1 cellular context compared by ENCODE assay signal in the genomic region with DNA sequence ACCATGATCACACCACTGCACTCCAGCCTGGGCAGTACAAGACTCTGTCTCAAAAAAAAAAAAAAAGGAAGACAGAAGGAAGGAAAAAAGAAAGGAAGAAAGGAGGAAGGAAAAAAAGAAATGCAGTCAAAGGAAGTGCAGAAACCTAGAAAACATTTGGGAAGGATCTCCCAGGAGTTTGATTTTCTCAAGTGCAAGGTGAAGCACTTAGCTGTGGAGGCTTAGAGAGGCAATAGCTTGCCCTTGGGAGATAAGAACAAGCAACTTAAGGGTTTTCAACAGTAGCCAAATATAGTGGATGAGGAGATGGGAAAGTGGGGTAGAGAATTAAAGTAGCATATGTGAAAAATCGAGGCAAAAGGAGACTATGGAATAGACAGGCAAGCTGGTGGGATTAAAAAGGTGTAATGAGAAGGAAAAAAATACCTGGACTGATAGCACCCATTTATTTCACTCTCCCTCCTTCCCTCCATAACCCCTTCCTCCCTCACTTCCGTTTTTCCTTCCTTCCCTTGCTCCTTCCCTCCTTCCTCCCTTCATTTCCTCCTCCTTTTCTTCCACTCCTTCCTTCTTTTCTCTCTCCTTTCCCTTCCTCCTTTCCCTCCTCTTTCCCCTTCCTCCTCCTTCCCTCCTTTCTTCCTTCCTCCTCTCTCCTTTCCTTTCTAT.
TF ChIP-seq lines count a peak whose summit lies in the region.

No MANE protein-coding gene starts in this region.

TF ChIP-seq in K562, 482 proteins besides CTCF, POLR2A, EP300 and RAD21 (continued from another document and continues in another):
- TF ChIP-seq, protein P1, sequence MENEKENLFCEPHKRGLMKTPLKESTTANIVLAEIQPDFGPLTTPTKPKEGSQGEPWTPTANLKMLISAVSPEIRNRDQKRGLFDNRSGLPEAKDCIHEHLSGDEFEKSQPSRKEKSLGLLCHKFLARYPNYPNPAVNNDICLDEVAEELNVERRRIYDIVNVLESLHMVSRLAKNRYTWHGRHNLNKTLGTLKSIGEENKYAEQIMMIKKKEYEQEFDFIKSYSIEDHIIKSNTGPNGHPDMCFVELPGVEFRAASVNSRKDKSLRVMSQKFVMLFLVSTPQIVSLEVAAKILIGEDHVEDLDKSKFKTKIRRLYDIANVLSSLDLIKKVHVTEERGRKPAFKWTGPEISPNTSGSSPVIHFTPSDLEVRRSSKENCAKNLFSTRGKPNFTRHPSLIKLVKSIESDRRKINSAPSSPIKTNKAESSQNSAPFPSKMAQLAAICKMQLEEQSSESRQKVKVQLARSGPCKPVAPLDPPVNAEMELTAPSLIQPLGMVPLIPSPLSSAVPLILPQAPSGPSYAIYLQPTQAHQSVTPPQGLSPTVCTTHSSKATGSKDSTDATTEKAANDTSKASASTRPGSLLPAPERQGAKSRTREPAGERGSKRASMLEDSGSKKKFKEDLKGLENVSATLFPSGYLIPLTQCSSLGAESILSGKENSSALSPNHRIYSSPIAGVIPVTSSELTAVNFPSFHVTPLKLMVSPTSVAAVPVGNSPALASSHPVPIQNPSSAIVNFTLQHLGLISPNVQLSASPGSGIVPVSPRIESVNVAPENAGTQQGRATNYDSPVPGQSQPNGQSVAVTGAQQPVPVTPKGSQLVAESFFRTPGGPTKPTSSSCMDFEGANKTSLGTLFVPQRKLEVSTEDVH (IDR thresholded peaks at IDR 0.05; ENCODE audit: low read depth, partially characterized antibody): peak; percentile 47
- TF ChIP-seq BMI1 (IDR thresholded peaks at IDR 0.05; ENCODE audit: low read length) (no peak), ZNF583 (CRISPR knock-in tag; IDR thresholded peaks at IDR 0.05) (peak; percentile 83), SOX6 (IDR thresholded peaks at IDR 0.05) (0 out of 2 replicates have a peak, but pooled peaks have one; percentile 8), NR2C2 (CRISPR knock-in tag; IDR thresholded peaks at IDR 0.05) (no peak), NR2C2 (tag; IDR thresholded peaks at IDR 0.05) (no peak), MCM7 (IDR thresholded peaks at IDR 0.05) (no peak), ZC3H8 (IDR thresholded peaks at IDR 0.05) (0 out of 2 replicates have a peak, but pooled peaks have one; percentile 34), ZNF24 (IDR thresholded peaks at IDR 0.05) (no peak), MEF2A (IDR thresholded peaks at IDR 0.05; ENCODE audit: control insufficient read depth, low read depth, low read length) (peak; percentile 63; the same call in 1 of the 2 replicates), GATAD2A (IDR thresholded peaks at IDR 0.05) (peak; percentile 30; the same call in 1 of the 2 replicates), CC2D1A (IDR thresholded peaks at IDR 0.05) (0 out of 2 replicates have a peak, but pooled peaks have one; percentile 16), HDAC2 (IDR thresholded peaks at IDR 0.05) (peak; percentile 64), KLF6 (CRISPR knock-in tag; IDR thresholded peaks at IDR 0.05; ENCODE audit: borderline replicate concordance) (peak; percentile 48; the same call in 1 of the 2 replicates), HSF4 (CRISPR knock-in tag; IDR thresholded peaks at IDR 0.05; ENCODE audit: borderline replicate concordance) (0 out of 2 replicates have a peak, but pooled peaks have one; percentile 5), NBN (IDR thresholded peaks at IDR 0.05; ENCODE audit: low read depth) (peak; percentile 86; the same call in 1 of the 2 replicates), MCM5 (IDR thresholded peaks at IDR 0.05; ENCODE audit: low read depth) (0 out of 2 replicates have a peak, but pooled peaks have one; percentile 35), DDX20 (tag; IDR thresholded peaks at IDR 0.05; ENCODE audit: low read depth) (no peak), FIP1L1 (IDR thresholded peaks at IDR 0.05; ENCODE audit: low read depth, low read length, poor library complexity, severe bottlenecking) (no peak), HDAC3 (IDR thresholded peaks at IDR 0.05; ENCODE audit: borderline replicate concordance, partially characterized antibody) (peak; percentile 63), ZEB2 (IDR thresholded peaks at IDR 0.05) (peak; percentile 76), HDAC8 (tag; IDR thresholded peaks at IDR 0.05) (no peak), PYGO2 (tag; IDR thresholded peaks at IDR 0.05) (no peak), CBFA2T2 (conservative IDR thresholded peaks at IDR 0.05) (peak; percentile 50), SP1 (CRISPR knock-in tag; IDR thresholded peaks at IDR 0.05) (no peak), STAG1 (CRISPR knock-in tag; IDR thresholded peaks at IDR 0.05; ENCODE audit: borderline replicate concordance) (no peak)
- TF ChIP-seq, protein P2, sequence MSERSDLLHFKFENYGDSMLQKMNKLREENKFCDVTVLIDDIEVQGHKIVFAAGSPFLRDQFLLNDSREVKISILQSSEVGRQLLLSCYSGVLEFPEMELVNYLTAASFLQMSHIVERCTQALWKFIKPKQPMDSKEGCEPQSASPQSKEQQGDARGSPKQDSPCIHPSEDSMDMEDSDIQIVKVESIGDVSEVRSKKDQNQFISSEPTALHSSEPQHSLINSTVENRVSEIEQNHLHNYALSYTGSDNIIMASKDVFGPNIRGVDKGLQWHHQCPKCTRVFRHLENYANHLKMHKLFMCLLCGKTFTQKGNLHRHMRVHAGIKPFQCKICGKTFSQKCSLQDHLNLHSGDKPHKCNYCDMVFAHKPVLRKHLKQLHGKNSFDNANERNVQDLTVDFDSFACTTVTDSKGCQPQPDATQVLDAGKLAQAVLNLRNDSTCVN (CRISPR knock-in tag; IDR thresholded peaks at IDR 0.05): peak; percentile 90
- TF ChIP-seq, protein P3, sequence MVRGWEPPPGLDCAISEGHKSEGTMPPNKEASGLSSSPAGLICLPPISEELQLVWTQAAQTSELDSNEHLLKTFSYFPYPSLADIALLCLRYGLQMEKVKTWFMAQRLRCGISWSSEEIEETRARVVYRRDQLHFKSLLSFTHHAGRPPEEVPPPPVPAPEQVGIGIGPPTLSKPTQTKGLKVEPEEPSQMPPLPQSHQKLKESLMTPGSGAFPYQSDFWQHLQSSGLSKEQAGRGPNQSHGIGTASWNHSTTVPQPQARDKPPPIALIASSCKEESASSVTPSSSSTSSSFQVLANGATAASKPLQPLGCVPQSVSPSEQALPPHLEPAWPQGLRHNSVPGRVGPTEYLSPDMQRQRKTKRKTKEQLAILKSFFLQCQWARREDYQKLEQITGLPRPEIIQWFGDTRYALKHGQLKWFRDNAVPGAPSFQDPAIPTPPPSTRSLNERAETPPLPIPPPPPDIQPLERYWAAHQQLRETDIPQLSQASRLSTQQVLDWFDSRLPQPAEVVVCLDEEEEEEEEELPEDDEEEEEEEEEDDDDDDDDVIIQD (CRISPR knock-in tag; IDR thresholded peaks at IDR 0.05): 0 out of 2 replicates have a peak, but pooled peaks have one; percentile 56
- TF ChIP-seq, protein P4, sequence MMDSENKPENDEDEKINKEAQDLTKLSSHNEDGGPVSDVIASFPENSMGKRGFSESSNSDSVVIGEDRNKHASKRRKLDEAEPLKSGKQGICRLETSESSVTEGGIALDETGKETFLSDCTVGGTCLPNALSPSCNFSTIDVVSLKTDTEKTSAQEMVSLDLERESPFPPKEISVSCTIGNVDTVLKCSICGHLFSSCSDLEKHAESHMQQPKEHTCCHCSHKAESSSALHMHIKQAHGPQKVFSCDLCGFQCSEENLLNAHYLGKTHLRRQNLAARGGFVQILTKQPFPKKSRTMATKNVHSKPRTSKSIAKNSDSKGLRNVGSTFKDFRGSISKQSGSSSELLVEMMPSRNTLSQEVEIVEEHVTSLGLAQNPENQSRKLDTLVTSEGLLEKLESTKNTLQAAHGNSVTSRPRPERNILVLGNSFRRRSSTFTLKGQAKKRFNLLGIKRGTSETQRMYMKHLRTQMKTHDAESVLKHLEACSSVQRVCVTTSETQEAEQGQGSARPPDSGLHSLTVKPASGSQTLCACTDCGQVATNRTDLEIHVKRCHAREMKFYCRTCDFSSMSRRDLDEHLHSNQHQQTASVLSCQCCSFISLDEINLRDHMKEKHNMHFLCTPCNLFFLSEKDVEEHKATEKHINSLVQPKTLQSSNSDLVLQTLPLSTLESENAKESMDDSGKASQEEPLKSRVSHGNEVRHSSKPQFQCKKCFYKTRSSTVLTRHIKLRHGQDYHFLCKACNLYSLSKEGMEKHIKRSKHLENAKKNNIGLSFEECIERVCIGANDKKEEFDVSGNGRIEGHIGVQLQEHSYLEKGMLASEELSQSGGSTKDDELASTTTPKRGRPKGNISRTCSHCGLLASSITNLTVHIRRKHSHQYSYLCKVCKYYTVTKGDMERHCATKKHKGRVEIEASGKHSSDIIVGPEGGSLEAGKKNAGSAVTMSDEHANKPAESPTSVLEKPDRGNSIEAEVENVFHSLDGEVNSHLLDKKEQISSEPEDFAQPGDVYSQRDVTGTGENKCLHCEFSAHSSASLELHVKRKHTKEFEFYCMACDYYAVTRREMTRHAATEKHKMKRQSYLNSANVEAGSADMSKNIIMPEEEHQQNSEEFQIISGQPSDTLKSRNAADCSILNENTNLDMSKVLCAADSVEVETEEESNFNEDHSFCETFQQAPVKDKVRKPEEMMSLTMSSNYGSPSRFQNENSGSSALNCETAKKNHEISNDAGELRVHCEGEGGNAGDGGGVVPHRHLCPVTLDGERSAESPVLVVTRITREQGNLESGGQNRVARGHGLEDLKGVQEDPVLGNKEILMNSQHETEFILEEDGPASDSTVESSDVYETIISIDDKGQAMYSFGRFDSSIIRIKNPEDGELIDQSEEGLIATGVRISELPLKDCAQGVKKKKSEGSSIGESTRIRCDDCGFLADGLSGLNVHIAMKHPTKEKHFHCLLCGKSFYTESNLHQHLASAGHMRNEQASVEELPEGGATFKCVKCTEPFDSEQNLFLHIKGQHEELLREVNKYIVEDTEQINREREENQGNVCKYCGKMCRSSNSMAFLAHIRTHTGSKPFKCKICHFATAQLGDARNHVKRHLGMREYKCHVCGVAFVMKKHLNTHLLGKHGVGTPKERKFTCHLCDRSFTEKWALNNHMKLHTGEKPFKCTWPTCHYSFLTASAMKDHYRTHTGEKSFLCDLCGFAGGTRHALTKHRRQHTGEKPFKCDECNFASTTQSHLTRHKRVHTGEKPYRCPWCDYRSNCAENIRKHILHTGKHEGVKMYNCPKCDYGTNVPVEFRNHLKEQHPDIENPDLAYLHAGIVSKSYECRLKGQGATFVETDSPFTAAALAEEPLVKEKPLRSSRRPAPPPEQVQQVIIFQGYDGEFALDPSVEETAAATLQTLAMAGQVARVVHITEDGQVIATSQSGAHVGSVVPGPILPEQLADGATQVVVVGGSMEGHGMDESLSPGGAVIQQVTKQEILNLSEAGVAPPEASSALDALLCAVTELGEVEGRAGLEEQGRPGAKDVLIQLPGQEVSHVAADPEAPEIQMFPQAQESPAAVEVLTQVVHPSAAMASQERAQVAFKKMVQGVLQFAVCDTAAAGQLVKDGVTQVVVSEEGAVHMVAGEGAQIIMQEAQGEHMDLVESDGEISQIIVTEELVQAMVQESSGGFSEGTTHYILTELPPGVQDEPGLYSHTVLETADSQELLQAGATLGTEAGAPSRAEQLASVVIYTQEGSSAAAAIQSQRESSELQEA (IDR thresholded peaks at IDR 0.05; ENCODE audit: low read depth): no peak; the same call in 1 of the 2 replicates
- TF ChIP-seq, protein P5, sequence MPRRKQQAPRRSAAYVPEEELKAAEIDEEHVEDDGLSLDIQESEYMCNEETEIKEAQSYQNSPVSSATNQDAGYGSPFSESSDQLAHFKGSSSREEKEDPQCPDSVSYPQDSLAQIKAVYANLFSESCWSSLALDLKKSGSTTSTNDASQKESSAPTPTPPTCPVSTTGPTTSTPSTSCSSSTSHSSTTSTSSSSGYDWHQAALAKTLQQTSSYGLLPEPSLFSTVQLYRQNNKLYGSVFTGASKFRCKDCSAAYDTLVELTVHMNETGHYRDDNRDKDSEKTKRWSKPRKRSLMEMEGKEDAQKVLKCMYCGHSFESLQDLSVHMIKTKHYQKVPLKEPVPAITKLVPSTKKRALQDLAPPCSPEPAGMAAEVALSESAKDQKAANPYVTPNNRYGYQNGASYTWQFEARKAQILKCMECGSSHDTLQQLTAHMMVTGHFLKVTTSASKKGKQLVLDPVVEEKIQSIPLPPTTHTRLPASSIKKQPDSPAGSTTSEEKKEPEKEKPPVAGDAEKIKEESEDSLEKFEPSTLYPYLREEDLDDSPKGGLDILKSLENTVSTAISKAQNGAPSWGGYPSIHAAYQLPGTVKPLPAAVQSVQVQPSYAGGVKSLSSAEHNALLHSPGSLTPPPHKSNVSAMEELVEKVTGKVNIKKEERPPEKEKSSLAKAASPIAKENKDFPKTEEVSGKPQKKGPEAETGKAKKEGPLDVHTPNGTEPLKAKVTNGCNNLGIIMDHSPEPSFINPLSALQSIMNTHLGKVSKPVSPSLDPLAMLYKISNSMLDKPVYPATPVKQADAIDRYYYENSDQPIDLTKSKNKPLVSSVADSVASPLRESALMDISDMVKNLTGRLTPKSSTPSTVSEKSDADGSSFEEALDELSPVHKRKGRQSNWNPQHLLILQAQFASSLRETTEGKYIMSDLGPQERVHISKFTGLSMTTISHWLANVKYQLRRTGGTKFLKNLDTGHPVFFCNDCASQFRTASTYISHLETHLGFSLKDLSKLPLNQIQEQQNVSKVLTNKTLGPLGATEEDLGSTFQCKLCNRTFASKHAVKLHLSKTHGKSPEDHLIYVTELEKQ (CRISPR knock-in tag; IDR thresholded peaks at IDR 0.05): 0 out of 2 replicates have a peak, but pooled peaks have one; percentile 26
- TF ChIP-seq, protein P6, sequence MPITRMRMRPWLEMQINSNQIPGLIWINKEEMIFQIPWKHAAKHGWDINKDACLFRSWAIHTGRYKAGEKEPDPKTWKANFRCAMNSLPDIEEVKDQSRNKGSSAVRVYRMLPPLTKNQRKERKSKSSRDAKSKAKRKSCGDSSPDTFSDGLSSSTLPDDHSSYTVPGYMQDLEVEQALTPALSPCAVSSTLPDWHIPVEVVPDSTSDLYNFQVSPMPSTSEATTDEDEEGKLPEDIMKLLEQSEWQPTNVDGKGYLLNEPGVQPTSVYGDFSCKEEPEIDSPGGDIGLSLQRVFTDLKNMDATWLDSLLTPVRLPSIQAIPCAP (CRISPR knock-in tag; IDR thresholded peaks at IDR 0.05; ENCODE audit: borderline replicate concordance): no peak
- TF ChIP-seq, protein P7, sequence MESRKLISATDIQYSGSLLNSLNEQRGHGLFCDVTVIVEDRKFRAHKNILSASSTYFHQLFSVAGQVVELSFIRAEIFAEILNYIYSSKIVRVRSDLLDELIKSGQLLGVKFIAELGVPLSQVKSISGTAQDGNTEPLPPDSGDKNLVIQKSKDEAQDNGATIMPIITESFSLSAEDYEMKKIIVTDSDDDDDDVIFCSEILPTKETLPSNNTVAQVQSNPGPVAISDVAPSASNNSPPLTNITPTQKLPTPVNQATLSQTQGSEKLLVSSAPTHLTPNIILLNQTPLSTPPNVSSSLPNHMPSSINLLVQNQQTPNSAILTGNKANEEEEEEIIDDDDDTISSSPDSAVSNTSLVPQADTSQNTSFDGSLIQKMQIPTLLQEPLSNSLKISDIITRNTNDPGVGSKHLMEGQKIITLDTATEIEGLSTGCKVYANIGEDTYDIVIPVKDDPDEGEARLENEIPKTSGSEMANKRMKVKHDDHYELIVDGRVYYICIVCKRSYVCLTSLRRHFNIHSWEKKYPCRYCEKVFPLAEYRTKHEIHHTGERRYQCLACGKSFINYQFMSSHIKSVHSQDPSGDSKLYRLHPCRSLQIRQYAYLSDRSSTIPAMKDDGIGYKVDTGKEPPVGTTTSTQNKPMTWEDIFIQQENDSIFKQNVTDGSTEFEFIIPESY (CRISPR knock-in tag; IDR thresholded peaks at IDR 0.05): no peak
